ENCODE assay signal across 15 cellular contexts in the genomic region with DNA sequence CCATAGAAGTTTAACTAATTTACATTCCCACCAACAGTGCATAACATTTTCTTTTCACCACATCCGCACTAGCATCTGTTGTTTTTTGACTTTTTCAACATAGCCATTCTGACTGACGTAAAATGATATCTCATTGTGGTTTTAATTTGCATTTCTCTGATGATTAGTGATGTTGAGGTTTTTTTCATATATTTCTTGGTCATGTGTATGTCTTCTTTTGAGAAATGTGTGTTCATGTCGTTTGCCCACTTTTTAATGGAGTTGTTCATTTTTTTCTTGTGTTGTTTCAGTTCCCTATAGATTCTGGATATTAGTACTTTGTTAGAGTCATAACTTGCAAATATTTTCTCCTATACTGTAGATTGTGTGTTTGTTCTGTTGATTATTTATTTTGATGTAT.
DNase-seq lines count a peak whose midpoint lies in the region; ATAC-seq and TF ChIP-seq lines count a peak whose summit lies in the region.
"Had no signal": no experiment of that assay in that cellular context is flagged by ENCODE, and none has a peak within 500 bp of the region (broad histone marks: within the 10 kb centered on the region; RNA-seq: fewer than 3 reads in every experiment).

No MANE protein-coding gene starts in this region.

- H3K27ac ChIP-seq in brain microvascular endothelial cell: no peak overlapping the region
- H3K27ac ChIP-seq: upper lobe of right lung had no signal

- H3K27me3 ChIP-seq in brain microvascular endothelial cell (replicated peaks): no peaks in the 10 kb centered on the region
- H3K27me3 ChIP-seq: upper lobe of right lung had no signal

- no peaks in the 10 kb centered on the region for H3K36me3 ChIP-seq in brain microvascular endothelial cell (replicated peaks)
- H3K36me3 ChIP-seq: upper lobe of right lung had no signal

- in situ Hi-C loops in brain microvascular endothelial cell (cut with HindIII; ENCODE audit: low pct_ligation_motif_present, low sequenced_read_pairs): no loop called here

- DNase-seq in foreskin melanocyte (no peak), activated T-cell treated with anti-CD3 and anti-CD28 coated beads for 4 hours (no peak), brain microvascular endothelial cell (no peak), SIG-M5 (lab: John Stamatoyannopoulos, UW) (no peak)
- DNase-seq: ACHN; head of caudate nucleus; NCI-H1092 treated with DMSO at 0.1 percent for 48 hours; stimulated activated CD8-positive, alpha-beta memory T cell treated with anti-CD3 and anti-CD28 coated beads, Interleukin-4, amount 100 ng/mL, for 48 hours; upper lobe of right lung had no signal

- no peak overlapping the region for H3K4me3 ChIP-seq in brain microvascular endothelial cell (ENCODE audit: low read depth, low read length)
- H3K4me3 ChIP-seq: upper lobe of right lung had no signal

- no peak for TF ChIP-seq CTCF in brain microvascular endothelial cell (IDR thresholded peaks at IDR 0.05; ENCODE audit: low read depth, low read length, missing control alignments)

- ATAC-seq in GM18499 (IDR thresholded peaks at IDR 0.05; ENCODE audit: insufficient read depth, unreplicated experiment): peak; percentile 61
- peak; percentile 59 for ATAC-seq in GM19397 (IDR thresholded peaks at IDR 0.05; ENCODE audit: unreplicated experiment)
- peak; percentile 67 for ATAC-seq in HG02852 (IDR thresholded peaks at IDR 0.05; ENCODE audit: unreplicated experiment)
- peak; percentile 56 for ATAC-seq in HG03558 (IDR thresholded peaks at IDR 0.05; ENCODE audit: extremely low read depth, unreplicated experiment)
- ATAC-seq: Panc1, upper lobe of right lung, WTC11 had no signal
